ENCODE assay signal across 17 cellular contexts in the genomic region with DNA sequence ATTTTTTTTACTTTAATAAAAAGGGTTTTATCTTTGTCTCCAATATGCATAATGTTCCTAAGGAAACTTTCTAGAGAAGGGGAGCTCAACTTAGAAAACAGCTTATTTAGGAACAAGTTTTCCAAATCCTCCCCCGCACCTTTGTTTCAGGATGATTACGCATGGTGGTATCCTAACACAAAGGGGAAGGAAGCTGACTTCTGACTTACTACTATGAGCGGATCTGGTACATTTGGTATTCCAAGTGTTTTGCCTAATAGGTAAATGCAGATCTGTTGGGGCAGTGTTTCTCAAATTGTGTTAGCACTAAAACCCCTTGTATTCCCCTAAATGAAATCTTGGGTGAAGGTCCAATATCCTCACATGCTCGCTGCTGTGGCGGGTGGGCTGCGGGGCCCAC.
A peak's percentile ranks its signal among the peaks of the same experiment; 100 is the strongest.
DNase-seq lines count a peak whose midpoint lies in the region; ATAC-seq, FAIRE-seq and TF ChIP-seq lines count a peak whose summit lies in the region.
"Had no signal": no experiment of that assay in that cellular context is flagged by ENCODE, and none has a peak within 500 bp of the region (broad histone marks: within the 10 kb centered on the region; RNA-seq: fewer than 3 reads in every experiment).

No MANE protein-coding gene starts in this region.

- peak overlapping the region; percentile 52 to 96 for H3K27ac Mint-ChIP-seq in T-cell

- H3K4me1 ChIP-seq in A549: peaks cover 55% of the 10 kb centered on the region
- peaks cover 39 to 52% (median 44%) of the 10 kb centered on the region in 10 experiments for H3K4me1 ChIP-seq in BLaER1 treated with 17β-estradiol and CSF1 and Interleukin-3, amounts not matched to agents 10 nM and 100 nM
- H3K4me1 ChIP-seq: BE2C had no signal

- no peaks in the 10 kb centered on the region for H3K27me3 Mint-ChIP-seq in T-cell

- TF ChIP-seq POLR2A in A549 (IDR thresholded peaks at IDR 0.05; ENCODE audit: low read length): no peak

- POLR2A ChIA-PET in A549 (lab: Yijun Ruan, JAX): no interaction called here
- POLR2A ChIA-PET in T-cell (lab: Charles Lee): interaction anchor here (0.5 to 0.7 kb wide), 2 partner anchors 17 to 83 kb away, joined by 3 to 4 read pairs; no protein-coding TSS in a partner anchor

- ATAC-seq in A549 (no peak), T-cell (replicated peaks in 1 of 4) (no peak)

- H4K20me1 ChIP-seq in BLaER1 treated with 17β-estradiol and CSF1 and Interleukin-3, amounts not matched to agents 10 nM and 100 nM: peaks cover 0 to 72% (median 6%) of the 10 kb centered on the region in 11 experiments; a peak in 12 of 22 replicates

- H3K9ac ChIP-seq in BLaER1 treated with 17β-estradiol and CSF1 and Interleukin-3, amounts not matched to agents 10 nM and 100 nM: no peak overlapping the region

- peak overlapping the region; percentile 25 to 94; a peak in 4 of 6 replicates for H3K27ac ChIP-seq in A549
- peak overlapping the region in 3 of 11 experiments; percentile 7 to 23 (median 9); a peak in 3 of 22 replicates for H3K27ac ChIP-seq in BLaER1 treated with 17β-estradiol and CSF1 and Interleukin-3, amounts not matched to agents 10 nM and 100 nM
- H3K27ac ChIP-seq: esophagus muscularis mucosa, sigmoid colon had no signal

- no peak for TF ChIP-seq RAD21 in A549 (conservative IDR thresholded peaks at IDR 0.05 in 1 of 2, IDR thresholded peaks at IDR 0.05 in 1 of 2)

- H3K4me1 Mint-ChIP-seq in T-cell: peaks cover 59 to 74% (median 67%) of the 10 kb centered on the region in 3 donors

- no peak overlapping the region for H3K4me2 ChIP-seq in A549
- H3K4me2 ChIP-seq in BLaER1 treated with 17β-estradiol and CSF1 and Interleukin-3, amounts not matched to agents 10 nM and 100 nM: peak overlapping the region; percentile 11 to 99 (median 86); a peak in 21 of 22 replicates

- H3K9me3 Mint-ChIP-seq in T-cell: no peaks in the 10 kb centered on the region

- peaks cover 27% of the 10 kb centered on the region for H3K36me3 Mint-ChIP-seq in T-cell

- no peaks in the 10 kb centered on the region for H3K9me3 ChIP-seq in A549
- H3K9me3 ChIP-seq in BLaER1 treated with 17β-estradiol and CSF1 and Interleukin-3, amounts not matched to agents 10 nM and 100 nM (replicated peaks in 1 of 11): no peaks in the 10 kb centered on the region
- H3K9me3 ChIP-seq: BE2C, esophagus muscularis mucosa, sigmoid colon had no signal

- no peak for TF ChIP-seq EP300 in A549 (IDR thresholded peaks at IDR 0.05)

- FAIRE-seq in A549 (lab: Jason Lieb, UNC): no peak
- FAIRE-seq: D721Med, G401.6 had no signal

- TF ChIP-seq CTCF in A549 (IDR thresholded peaks at IDR 0.05): no peak
- TF ChIP-seq CTCF in fibroblast of pulmonary artery (IDR thresholded peaks at IDR 0.05; ENCODE audit: low read length, missing control alignments): no peak

- WGBS in A549 (ENCODE audit: missing lambda C conversion rate): 96% methylated on average over 6 of the region's 6 CpGs

- no peak overlapping the region for H3K4me3 Mint-ChIP-seq in T-cell

- DNase-seq in A549 (ENCODE audit: low read depth in 1 of 2, low spot score in 1 of 2) (no peak), T-cell (no peak), fibroblast of pulmonary artery (ENCODE audit: low read depth) (peak; percentile 76), AG08396 (ENCODE audit: low spot score) (no peak), RKO (ENCODE audit: low spot score) (no peak), AG08395 (ENCODE audit: low spot score) (no peak)
- DNase-seq: BE2C, H7, head of caudate nucleus, NCI-H187 treated with DMSO at 0.1 percent for 48 hours, NCI-H510A, Right ventricle myocardium superior, sigmoid colon had no signal

- peaks cover 0 to 48% (median 27%) of the 10 kb centered on the region in 11 experiments; a peak in 19 of 22 replicates for H3K36me3 ChIP-seq in BLaER1 treated with 17β-estradiol and CSF1 and Interleukin-3, amounts not matched to agents 10 nM and 100 nM

- H3K27me3 ChIP-seq in BLaER1 treated with 17β-estradiol and CSF1 and Interleukin-3, amounts not matched to agents 10 nM and 100 nM: no peaks in the 10 kb centered on the region
- H3K27me3 ChIP-seq: BE2C, esophagus muscularis mucosa, sigmoid colon had no signal

- no peak overlapping the region for H3K4me3 ChIP-seq in A549
- H3K4me3 ChIP-seq in BLaER1 treated with 17β-estradiol and CSF1 and Interleukin-3, amounts not matched to agents 10 nM and 100 nM: no peak overlapping the region
- H3K4me3 ChIP-seq in fibroblast of pulmonary artery (replicated peaks; ENCODE audit: low read depth, low read length): no peak overlapping the region
- H3K4me3 ChIP-seq: esophagus muscularis mucosa, sigmoid colon had no signal

- CTCF ChIA-PET in A549 (lab: Yijun Ruan, JAX): interaction anchor here (1.0 to 13.8 kb wide), 6 partner anchors 16 to 66 kb away, joined by 3 to 110 read pairs (median 4); no protein-coding TSS in a partner anchor
- CTCF ChIA-PET in T-cell (lab: Charles Lee): interaction anchor here (0.6 to 1.8 kb wide), 6 partner anchors 9 to 71 kb away, joined by 3 to 6 read pairs (median 4); no protein-coding TSS in a partner anchor

TF ChIP-seq in A549, 52 proteins besides CTCF, POLR2A, EP300 and RAD21:
- TF ChIP-seq SREBF2 (IDR thresholded peaks at IDR 0.05) (no peak), FOSB (CRISPR knock-in tag; IDR thresholded peaks at IDR 0.05) (no peak), ZSCAN20 (CRISPR knock-in tag; IDR thresholded peaks at IDR 0.05) (no peak), NPAS2 (CRISPR knock-in tag; IDR thresholded peaks at IDR 0.05; ENCODE audit: borderline replicate concordance) (no peak), POLR2AphosphoS2 (conservative IDR thresholded peaks at IDR 0.05; ENCODE audit: low read length) (no peak), PHF8 (IDR thresholded peaks at IDR 0.05; ENCODE audit: borderline replicate concordance, low read depth) (no peak), CBX2 (IDR thresholded peaks at IDR 0.05; ENCODE audit: borderline replicate concordance, low read depth) (no peak), EHF (CRISPR knock-in tag; IDR thresholded peaks at IDR 0.05) (no peak), CBX8 (IDR thresholded peaks at IDR 0.05) (no peak), NFE2L2 (conservative IDR thresholded peaks at IDR 0.05; ENCODE audit: low read length) (no peak), HDAC2 (IDR thresholded peaks at IDR 0.05) (no peak), FOXS1 (CRISPR knock-in tag; IDR thresholded peaks at IDR 0.05) (no peak), RARB (CRISPR knock-in tag; IDR thresholded peaks at IDR 0.05) (no peak), ESRRA (IDR thresholded peaks at IDR 0.05; ENCODE audit: borderline replicate concordance, low read length) (no peak)
